ENCODE assay signal across 16 cellular contexts in genomic region chr5:172700686-172701324, GRCh38. TPM values are rescaled to one million over a fixed set of nuclear protein-coding genes. Genes with fewer than 3 reads are reported as not detected.
DNase-seq lines count a peak whose midpoint lies in the region; ATAC-seq and TF ChIP-seq lines count a peak whose summit lies in the region.
"Had no signal": no experiment of that assay in that cellular context is flagged by ENCODE, and none has a peak within 500 bp of the region (broad histone marks: within the 10 kb centered on the region; RNA-seq: fewer than 3 reads in every experiment).

No MANE protein-coding gene starts in this region.

- DNase-seq in GM23338 (ENCODE audit: low spot score) (peak; percentile 57), RPMI8226 (peak; percentile 32), right atrium auricular region (ENCODE audit: low spot score) (no peak), neural crest cell (ENCODE audit: low read depth, low spot score) (no peak), gastrocnemius medialis (no peak), NCI-H128 (lab: John Stamatoyannopoulos, UW; ENCODE audit: unreplicated experiment) (no peak), NCI-H2196 treated with DMSO at 0.1 percent for 48 hours (lab: John Stamatoyannopoulos, UW; ENCODE audit: unreplicated experiment) (no peak)
- no peak for DNase-seq in CD8-positive, alpha-beta T cell
- DNase-seq: activated CD4-positive, alpha-beta T cell treated with anti-CD3 and anti-CD28 coated beads, Interleukin-2, amount 50 U/mL, for 48 hours; activated T-cell treated with anti-CD3 and anti-CD28 coated beads, Interleukin-2, amount 50 U/mL, for 72 hours; amniotic stem cell; KG1; NCI-H1105; NCI-H226; stimulated activated naive B cell treated with anti-CD40 and anti-IgM and Interleukin-4, amounts not matched to agents 10 μg/mL and 1 μg/mL and 100 μg/mL, for 72 hours had no signal

- H3K4me3 Mint-ChIP-seq in GM23338 = peak overlapping the region; percentile 70
- peak overlapping the region; percentile 11 for H3K4me3 Mint-ChIP-seq in neural crest cell
- H3K4me3 Mint-ChIP-seq in CD8-positive, alpha-beta T cell = no peak overlapping the region
- H3K4me3 Mint-ChIP-seq: activated T-cell treated with anti-CD3 and anti-CD28 coated beads, Interleukin-2, amount 50 U/mL, for 72 hours; stimulated activated naive B cell treated with anti-CD40 and anti-IgM and Interleukin-4, amounts not matched to agents 10 μg/mL and 1 μg/mL and 100 μg/mL, for 72 hours had no signal

- TF ChIP-seq CTCF in GM23338 (conservative IDR thresholded peaks at IDR 0.05; ENCODE audit: low read depth in 2 of 2) (no peak), right atrium auricular region (IDR thresholded peaks at IDR 0.05) (no peak), neural crest cell (conservative IDR thresholded peaks at IDR 0.05) (no peak), gastrocnemius medialis (IDR thresholded peaks at IDR 0.05 in 4 of 5, conservative IDR thresholded peaks at IDR 0.05 in 1 of 5) (no peak)
- no peak for TF ChIP-seq CTCF in CD8-positive, alpha-beta T cell (IDR thresholded peaks at IDR 0.05)

- H3K4me3 ChIP-seq in GM23338 (peak overlapping the region; percentile 44), right atrium auricular region (peak overlapping the region in 1 of 2 donors; percentile 16), gastrocnemius medialis (no peak overlapping the region)
- no peak overlapping the region for H3K4me3 ChIP-seq in CD8-positive, alpha-beta T cell (ENCODE audit: low read depth, low read length)
- H3K4me3 ChIP-seq: upper lobe of right lung had no signal

- H3K27ac Mint-ChIP-seq in GM23338 (no peak overlapping the region), neural crest cell (ENCODE audit: unreplicated experiment) (no peak overlapping the region)
- no peak overlapping the region for H3K27ac Mint-ChIP-seq in CD8-positive, alpha-beta T cell
- H3K27ac Mint-ChIP-seq: activated T-cell treated with anti-CD3 and anti-CD28 coated beads, Interleukin-2, amount 50 U/mL, for 72 hours; stimulated activated naive B cell treated with anti-CD40 and anti-IgM and Interleukin-4, amounts not matched to agents 10 μg/mL and 1 μg/mL and 100 μg/mL, for 72 hours had no signal

- H3K4me1 Mint-ChIP-seq in GM23338 (peaks cover 34% of the 10 kb centered on the region), neural crest cell (peaks cover 22% of the 10 kb centered on the region)
- H3K4me1 Mint-ChIP-seq in CD8-positive, alpha-beta T cell (ENCODE audit: low read depth) = peaks cover 22% of the 10 kb centered on the region

- no peak for TF ChIP-seq POLR2A in gastrocnemius medialis (IDR thresholded peaks at IDR 0.05)

- H3K4me1 ChIP-seq in GM23338 (ENCODE audit: insufficient read depth) (peaks cover 20% of the 10 kb centered on the region; the same call in 1 of the 2 replicates), right atrium auricular region (peaks cover 0 to 38% of the 10 kb centered on the region in 2 donors), gastrocnemius medialis (peaks cover 8 to 13% of the 10 kb centered on the region in 2 donors)
- H3K4me1 ChIP-seq in CD8-positive, alpha-beta T cell (ENCODE audit: insufficient read depth, low read length) = peaks cover 10% of the 10 kb centered on the region

- no peaks in the 10 kb centered on the region for H3K9me2 ChIP-seq in GM23338 (ENCODE audit: insufficient read depth)

- H3K9me3 ChIP-seq in right atrium auricular region (no peaks in the 10 kb centered on the region), gastrocnemius medialis (no peaks in the 10 kb centered on the region)
- no peaks in the 10 kb centered on the region for H3K9me3 ChIP-seq in CD8-positive, alpha-beta T cell (ENCODE audit: low read length)
- H3K9me3 ChIP-seq: upper lobe of right lung had no signal

- H3K27me3 ChIP-seq in GM23338 (ENCODE audit: insufficient read depth) (peaks cover 16% of the 10 kb centered on the region; the same call in 1 of the 2 replicates), right atrium auricular region (no peaks in the 10 kb centered on the region), gastrocnemius medialis (no peaks in the 10 kb centered on the region)
- H3K27me3 ChIP-seq in CD8-positive, alpha-beta T cell (ENCODE audit: insufficient read depth, low read length) = no peaks in the 10 kb centered on the region
- H3K27me3 ChIP-seq: upper lobe of right lung had no signal

- no peaks in the 10 kb centered on the region for H4K20me1 ChIP-seq in GM23338 (replicated peaks; ENCODE audit: insufficient read depth)

- POLR2A ChIA-PET in CD8-positive, alpha-beta T cell (lab: Charles Lee) = no interaction called here

- H3K9me3 Mint-ChIP-seq in GM23338 (no peaks in the 10 kb centered on the region), neural crest cell (no peaks in the 10 kb centered on the region)
- H3K9me3 Mint-ChIP-seq in CD8-positive, alpha-beta T cell = no peaks in the 10 kb centered on the region
- H3K9me3 Mint-ChIP-seq: activated T-cell treated with anti-CD3 and anti-CD28 coated beads, Interleukin-2, amount 50 U/mL, for 72 hours; stimulated activated naive B cell treated with anti-CD40 and anti-IgM and Interleukin-4, amounts not matched to agents 10 μg/mL and 1 μg/mL and 100 μg/mL, for 72 hours had no signal

- H3K36me3 Mint-ChIP-seq in GM23338 (ENCODE audit: low read depth) (no peaks in the 10 kb centered on the region), neural crest cell (ENCODE audit: low read depth) (no peaks in the 10 kb centered on the region)
- H3K36me3 Mint-ChIP-seq in CD8-positive, alpha-beta T cell = peaks cover 2% of the 10 kb centered on the region
- H3K36me3 Mint-ChIP-seq: stimulated activated naive B cell treated with anti-CD40 and anti-IgM and Interleukin-4, amounts not matched to agents 10 μg/mL and 1 μg/mL and 100 μg/mL, for 72 hours had no signal

- H3K27me3 Mint-ChIP-seq in GM23338 (ENCODE audit: insufficient read depth, low read depth, poor library complexity) (peaks cover 27% of the 10 kb centered on the region), neural crest cell (ENCODE audit: low read depth) (peaks cover 32% of the 10 kb centered on the region)
- peaks cover 39% of the 10 kb centered on the region for H3K27me3 Mint-ChIP-seq in CD8-positive, alpha-beta T cell (ENCODE audit: low read depth)

- H3K27ac ChIP-seq in GM23338 (ENCODE audit: low read depth) (no peak overlapping the region), right atrium auricular region (peak overlapping the region; percentile 35 to 64), gastrocnemius medialis (no peak overlapping the region)
- no peak overlapping the region for H3K27ac ChIP-seq in CD8-positive, alpha-beta T cell (ENCODE audit: low read depth, low read length)
- H3K27ac ChIP-seq: upper lobe of right lung had no signal

- peak overlapping the region; percentile 79 for H3K4me2 ChIP-seq in GM23338

- H2AFZ ChIP-seq in GM23338 = peak overlapping the region; percentile 90

- CTCF ChIA-PET in CD8-positive, alpha-beta T cell (lab: Charles Lee) = interaction anchor here (1.0 to 3.9 kb wide), 4 partner anchors 12 to 239 kb away, joined by 3 to 16 read pairs (median 4); no protein-coding TSS in a partner anchor

- ATAC-seq in GM23338 (peak; percentile 12), gastrocnemius medialis (no peak)
- ATAC-seq in CD8-positive, alpha-beta T cell = no peak
- ATAC-seq: activated T-cell treated with anti-CD3 and anti-CD28 coated beads, Interleukin-2, amount 50 U/mL, for 72 hours had no signal

- 0 out of 2 replicates have a peak, but pooled peaks cover 3% of the 10 kb centered on the region for H3F3A ChIP-seq in GM23338 (replicated peaks; ENCODE audit: low read depth)

- H3K36me3 ChIP-seq in GM23338 (ENCODE audit: insufficient read depth) = no peaks in the 10 kb centered on the region
- no peaks in the 10 kb centered on the region for H3K36me3 ChIP-seq in right atrium auricular region
- H3K36me3 ChIP-seq in CD8-positive, alpha-beta T cell (ENCODE audit: insufficient read depth, low read length) = no peaks in the 10 kb centered on the region
- no peaks in the 10 kb centered on the region for H3K36me3 ChIP-seq in gastrocnemius medialis
- H3K36me3 ChIP-seq: upper lobe of right lung had no signal

- in situ Hi-C loops in gastrocnemius medialis (cut with MboI; ENCODE audit: low sequenced_read_pairs in 4 of 4) = loop anchor here in 3 of 4 donors (25.0 kb wide), 3 partner anchors 436 to 586 kb away; partner anchors contain the start of gene BNIP1 (in 1 of the 3)

- intact Hi-C loops in CD8-positive, alpha-beta T cell (cut with DNase I, micrococcal nuclease) = no loop called here
- intact Hi-C loops in gastrocnemius medialis (cut with DNase I; ENCODE audit: low total_unique reads) = no loop called here

- no peaks in the 10 kb centered on the region for H3K79me2 ChIP-seq in GM23338 (replicated peaks; ENCODE audit: insufficient read depth)

TF ChIP-seq in GM23338, 12 proteins besides CTCF, POLR2A, EP300 and RAD21:
- TF ChIP-seq POLR2AphosphoS5 (IDR thresholded peaks at IDR 0.05; ENCODE audit: low read depth) = no peak
- no peak for TF ChIP-seq ZNF331 (CRISPR knock-in tag; IDR thresholded peaks at IDR 0.05; ENCODE audit: low read depth)
- no peak for TF ChIP-seq EZH2phosphoT487 (IDR thresholded peaks at IDR 0.05; ENCODE audit: unreplicated experiment)

RNA-seq across cellular contexts. Expression of gene NEURL1B, which starts 59.7 kb away (rescaled TPM):
- total RNA-seq in GM23338 (2014; rRNA removed; shearing (Covaris generic)) = 11.4 and 13.3 TPM in 2 replicates
- 1.9 and 2.1 TPM in 2 replicates for polyA plus RNA-seq in GM23338 (2016; fragmentation: Nextera tagmentation; extraction: Ambion mirVana)
- 10 to 100 TPM; 17.9 to 22.4 TPM for total RNA-seq in right atrium auricular region
- total RNA-seq in neural crest cell = 5.7 and 6.1 TPM in 2 replicates
- total RNA-seq in CD8-positive, alpha-beta T cell = under 1 TPM; 0.05 to 0.11 TPM
- total RNA-seq in gastrocnemius medialis = 10 to 100 TPM in 3 of 4 donors, 1 to 10 TPM in 1; 8.7 to 18.8 (median 15.1) TPM

Comparison
In these comparisons a context has a peak if more than half of its experiments do, and no peak if none do; other contexts are left out.
1. DNase-seq: peak in GM23338 (single experiment) and RPMI8226 (single experiment); none in right atrium auricular region (single experiment), neural crest cell (single experiment), CD8-positive, alpha-beta T cell (0 of 7), gastrocnemius medialis (0 of 2), NCI-H128 (single experiment) and NCI-H2196 treated with DMSO at 0.1 percent for 48 hours (single experiment).
2. H3K27ac ChIP-seq: peak in right atrium auricular region (2 of 2); none in GM23338 (single experiment), CD8-positive, alpha-beta T cell (single experiment) and gastrocnemius medialis (0 of 4).